22 cellular contexts compared by ENCODE assay signal in the genomic region with DNA sequence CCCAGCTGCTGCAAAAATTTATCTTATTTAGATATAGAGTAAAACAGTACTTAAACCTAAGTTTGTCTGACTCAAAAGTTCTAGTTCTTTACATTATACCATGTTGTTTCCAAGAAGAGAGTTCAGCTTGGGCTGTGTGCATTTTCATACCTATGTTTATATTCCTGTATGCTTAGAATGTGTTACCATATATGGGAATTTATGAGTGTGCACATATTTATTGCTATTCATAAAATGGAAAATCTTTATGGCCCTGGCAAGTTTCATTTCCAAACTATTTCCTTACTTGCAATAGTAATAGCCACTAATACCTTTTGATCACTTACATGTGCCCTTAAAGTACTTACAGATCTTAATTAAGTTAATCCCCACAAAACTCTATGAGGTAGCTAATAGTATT. TPM values are rescaled to one million over a fixed set of nuclear protein-coding genes. Genes with fewer than 3 reads are reported as not detected.
DNase-seq lines count a peak whose midpoint lies in the region; ATAC-seq, FAIRE-seq and TF ChIP-seq lines count a peak whose summit lies in the region.
"Had no signal": no experiment of that assay in that cellular context is flagged by ENCODE, and none has a peak within 500 bp of the region (broad histone marks: within the 10 kb centered on the region; RNA-seq: fewer than 3 reads in every experiment).

No MANE protein-coding gene starts in this region.

- H2AFZ ChIP-seq in neuronal stem cell (ENCODE audit: low read length), result no peak overlapping the region

- DNase-seq in left colon (no peak), pancreas (no peak), Kasumi-1 (lab: John Stamatoyannopoulos, UW) (no peak), neuronal stem cell (ENCODE audit: low spot score) (no peak), GM19240 (ENCODE audit: insufficient read length, low spot score) (no peak)
- DNase-seq: Calu3; CD8-positive, alpha-beta T cell; DMS53; EL; KG1; NCI-H1436; NCI-H2029; NCI-H345; NCI-H524 treated with DMSO at 0.1 percent for 48 hours; PC-3; RPMI8226; SHP77 treated with DMSO at 0.1 percent for 48 hours had no signal

- FAIRE-seq in pancreas (lab: Jason Lieb, UNC), result peak; percentile 96
- FAIRE-seq: GM12878, HepG2 had no signal

- intact Hi-C loops in left colon (cut with DNase I, micrococcal nuclease) (no loop called here), pancreas (cut with DNase I) (no loop called here)

- ATAC-seq in left colon (peak; percentile 54), pancreas (no peak), HG03457 (IDR thresholded peaks at IDR 0.05; ENCODE audit: unreplicated experiment) (no peak)
- ATAC-seq: CD8-positive, alpha-beta T cell; GM12878; HepG2; PC-3 had no signal

- no peak overlapping the region for H3K9ac ChIP-seq in neuronal stem cell (ENCODE audit: low read depth, low read length, poor library complexity)
- H3K9ac ChIP-seq: BLaER1 treated with 17β-estradiol and CSF1 and Interleukin-3, amounts not matched to agents 10 nM and 100 nM had no signal

- H4K8ac ChIP-seq in neuronal stem cell (ENCODE audit: low read depth, low read length), result no peak overlapping the region

- no peaks in the 10 kb centered on the region for H3K27me3 Mint-ChIP-seq in brain

- H3K18ac ChIP-seq in neuronal stem cell (ENCODE audit: low read length), result no peak overlapping the region

- H3K27ac Mint-ChIP-seq in brain, result peak overlapping the region in 1 of 5 experiments; percentile 50
- H3K27ac Mint-ChIP-seq: CD8-positive, alpha-beta T cell had no signal

- H3K36me3 ChIP-seq in pancreas (no peaks in the 10 kb centered on the region), neuronal stem cell (replicated peaks in 1 of 2; ENCODE audit: control insufficient read depth in 2 of 2, insufficient read depth in 2 of 2, low read length in 2 of 2) (peaks cover 3 to 6% of the 10 kb centered on the region in 2 donors)
- H3K36me3 ChIP-seq: BLaER1 treated with 17β-estradiol and CSF1 and Interleukin-3, amounts not matched to agents 10 nM and 100 nM had no signal

- H2BK120ac ChIP-seq in neuronal stem cell (ENCODE audit: low read depth, low read length), result no peak overlapping the region

- H3K9me3 ChIP-seq in pancreas (no peaks in the 10 kb centered on the region), neuronal stem cell (replicated peaks in 1 of 2; ENCODE audit: control insufficient read depth in 2 of 2, insufficient read depth in 1 of 2, low read depth in 1 of 2, low read length in 2 of 2) (no peaks in the 10 kb centered on the region)
- H3K9me3 ChIP-seq: BLaER1 treated with 17β-estradiol and CSF1 and Interleukin-3, amounts not matched to agents 10 nM and 100 nM had no signal

- H3K14ac ChIP-seq in neuronal stem cell (ENCODE audit: low read length), result no peak overlapping the region

- no peak overlapping the region for H2AK5ac ChIP-seq in neuronal stem cell (ENCODE audit: low read depth, low read length)

- no peaks in the 10 kb centered on the region for H3K36me3 Mint-ChIP-seq in brain
- H3K36me3 Mint-ChIP-seq: CD8-positive, alpha-beta T cell had no signal

- H3K4ac ChIP-seq in neuronal stem cell (ENCODE audit: low read length), result no peak overlapping the region

- no peak overlapping the region for H2BK5ac ChIP-seq in neuronal stem cell (ENCODE audit: low read length)

- H3K4me1 ChIP-seq in pancreas (no peaks in the 10 kb centered on the region), neuronal stem cell (ENCODE audit: control insufficient read depth in 2 of 2, insufficient read depth in 1 of 2, low read depth in 1 of 2, low read length in 2 of 2) (no peaks in the 10 kb centered on the region)

- H3K27ac ChIP-seq in pancreas (no peak overlapping the region), neuronal stem cell (replicated peaks; ENCODE audit: low read length) (no peak overlapping the region)
- H3K27ac ChIP-seq: BLaER1 treated with 17β-estradiol and CSF1 and Interleukin-3, amounts not matched to agents 10 nM and 100 nM had no signal

- no peaks in the 10 kb centered on the region for H3K9me3 Mint-ChIP-seq in brain
- H3K9me3 Mint-ChIP-seq: CD8-positive, alpha-beta T cell had no signal

- H2BK15ac ChIP-seq in neuronal stem cell (ENCODE audit: low read length), result no peak overlapping the region

- H4K91ac ChIP-seq in neuronal stem cell (ENCODE audit: low read depth, low read length, poor library complexity), result no peak overlapping the region

- H3K4me3 ChIP-seq in pancreas (no peak overlapping the region), neuronal stem cell (ENCODE audit: low read length in 2 of 2) (no peak overlapping the region)
- H3K4me3 ChIP-seq: BLaER1 treated with 17β-estradiol and CSF1 and Interleukin-3, amounts not matched to agents 10 nM and 100 nM; GM12878 had no signal

- H3K27me3 ChIP-seq in pancreas, result peaks cover 0 to 10% (median 6%) of the 10 kb centered on the region in 4 donors
- H3K27me3 ChIP-seq in neuronal stem cell (ENCODE audit: control insufficient read depth in 3 of 3, insufficient read depth in 3 of 3, low read depth in 1 of 3, low read length in 3 of 3), result peaks cover 0 to 3% (median 0%) of the 10 kb centered on the region in 3 experiments

- TF ChIP-seq CTCF in brain (conservative IDR thresholded peaks at IDR 0.05), result no peak
- no peak for TF ChIP-seq CTCF in pancreas (IDR thresholded peaks at IDR 0.05)

- H2BK12ac ChIP-seq in neuronal stem cell (ENCODE audit: low read length), result no peak overlapping the region

- H3K79me1 ChIP-seq in neuronal stem cell (ENCODE audit: low read depth, low read length), result peaks cover 2% of the 10 kb centered on the region

- H3K4me2 ChIP-seq in neuronal stem cell (ENCODE audit: insufficient read depth, low read length, poor library complexity, severe bottlenecking), result no peak overlapping the region
- H3K4me2 ChIP-seq: BLaER1 treated with 17β-estradiol and CSF1 and Interleukin-3, amounts not matched to agents 10 nM and 100 nM had no signal

- peak overlapping the region in 3 of 5 experiments; percentile 46 to 62 (median 54) for H3K4me3 Mint-ChIP-seq in brain
- H3K4me3 Mint-ChIP-seq: CD8-positive, alpha-beta T cell had no signal

- no peak overlapping the region for H3K23ac ChIP-seq in neuronal stem cell (ENCODE audit: low read depth, low read length, poor library complexity)

- no peaks in the 10 kb centered on the region for H3K4me1 Mint-ChIP-seq in brain

RNA-seq across cellular contexts. Expression of a gene that starts 2.6 kb away (rescaled TPM):
- polyA plus RNA-seq in brain (ENCODE audit: insufficient read depth, low read depth, low replicate concordance), result 8.1 TPM
- 100 to 1,000 TPM; 241 to 301 TPM for total RNA-seq in left colon
- total RNA-seq in pancreas, result 1 to 10 TPM in 3 of 6 donors, under 1 TPM in 3; 0.31 to 2.7 (median 1.1) TPM
- polyA plus RNA-seq in pancreas, result under 1 TPM; 0.38 to 0.54 TPM
- 45.7 TPM for polyA plus RNA-seq in neuronal stem cell (2013, experiment 1 of 2)
- polyA plus RNA-seq in neuronal stem cell (2013, experiment 2 of 2), result 45.2 TPM
- total RNA-seq: Calu3; CD8-positive, alpha-beta T cell; HepG2; PC-3 had no signal
- polyA plus RNA-seq: HepG2 had no signal

Comparison
In these comparisons a context has a peak if more than half of its experiments do, and no peak if none do; other contexts are left out.
1. RNA of a gene that starts 2.6 kb away (total RNA-seq): 241 to 301 TPM in left colon; 0.31 to 2.7 TPM in pancreas; every median in the first group is over 10 times any median in the second.